ENCODE assay signal across 22 cellular contexts in genomic region chr20:38060536-38060935, GRCh38. TPM values are rescaled to one million over a fixed set of nuclear protein-coding genes. Genes with fewer than 3 reads are reported as not detected.
A peak's percentile ranks its signal among the peaks of the same experiment; 100 is the strongest.
DNase-seq lines count a peak whose midpoint lies in the region; ATAC-seq, FAIRE-seq and TF ChIP-seq lines count a peak whose summit lies in the region.
"Had no signal": no experiment of that assay in that cellular context is flagged by ENCODE, and none has a peak within 500 bp of the region (broad histone marks: within the 10 kb centered on the region; RNA-seq: fewer than 3 reads in every experiment).

No MANE protein-coding gene starts in this region.

- in situ Hi-C loops in HepG2 (cut with HindIII; ENCODE audit: extremely low pct_ligation_motif_present, low pct_unique_long_range_greater_than_20kb): loop anchor here (25.0 kb wide), 1 partner anchor 352 kb away; no protein-coding TSS in a partner anchor

- DNase-seq in Caco-2 (no peak), cardiac fibroblast (ENCODE audit: low read depth in 2 of 2) (peak; percentile 22 to 38), HepG2 (ENCODE audit: low spot score) (no peak), Peyer's patch (no peak), NCI-H2196 (lab: John Stamatoyannopoulos, UW; ENCODE audit: unreplicated experiment) (no peak), NCI-H2029 treated with DMSO at 0.1 percent for 48 hours (lab: John Stamatoyannopoulos, UW) (no peak)
- no peak for DNase-seq in activated CD4-positive, alpha-beta T cell treated with anti-CD3 and anti-CD28 coated beads, Interleukin-2, amount 50 U/mL, for 4 hours
- DNase-seq: activated CD4-positive, alpha-beta T cell treated with anti-CD3 and anti-CD28 coated beads for 36 hours; activated naive CD8-positive, alpha-beta T cell treated with anti-CD3 and anti-CD28 coated beads for 36 hours; central memory CD4-positive, alpha-beta T cell; GF-D8; NCI-H1930; NCI-H524 treated with DMSO at 0.1 percent for 48 hours; PC-9; stimulated activated CD4-positive, alpha-beta T cell treated with anti-CD3 and anti-CD28 coated beads, Interleukin-2, amount 100 ng/mL, for 48 hours; substantia nigra; T1000 had no signal

- no peak for TF ChIP-seq CTCF in Caco-2 (IDR thresholded peaks at IDR 0.05; ENCODE audit: insufficient read depth in 1 of 2, low read depth in 1 of 2, low read length in 1 of 2, severe bottlenecking in 1 of 2, unreplicated experiment in 1 of 2)
- TF ChIP-seq CTCF in KMS-11 (conservative IDR thresholded peaks at IDR 0.05; ENCODE audit: low read depth, low read length): no peak
- no peak for TF ChIP-seq CTCF in cardiac fibroblast (IDR thresholded peaks at IDR 0.05; ENCODE audit: low read depth, low read length)
- TF ChIP-seq CTCF in HepG2 (CRISPR knock-in tag; IDR thresholded peaks at IDR 0.05): no peak
- no peak for TF ChIP-seq CTCF in Peyer's patch (IDR thresholded peaks at IDR 0.05)

- H3K36me3 Mint-ChIP-seq in Caco-2 (ENCODE audit: insufficient read depth, unreplicated experiment): peaks cover 14% of the 10 kb centered on the region

- CTCF ChIA-PET in Caco-2 (lab: Charles Lee): interaction anchor here (0.6 to 2.5 kb wide), 3 partner anchors 13 to 554 kb away, joined by 3 to 12 read pairs (median 5); no protein-coding TSS in a partner anchor
- CTCF ChIA-PET in HepG2 (lab: Yijun Ruan, JAX; ENCODE audit: low intra/inter-chr PET ratio, low total read pairs): interaction anchor here (6.1 kb wide), 1 partner anchor 161 kb away, joined by 140 read pairs; no protein-coding TSS in a partner anchor

- WGBS in HepG2 (ENCODE audit: low lambda C conversion rate): 93% methylated on average over 5 of the region's 5 CpGs

- TF ChIP-seq POLR2A in HepG2 (IDR thresholded peaks at IDR 0.05; ENCODE audit: insufficient read depth in 1 of 2, low read depth in 2 of 2, low read length in 2 of 2) (no peak), Peyer's patch (IDR thresholded peaks at IDR 0.05) (no peak)

- H3K4me1 Mint-ChIP-seq in Caco-2 (ENCODE audit: low read depth, unreplicated experiment): peaks cover 2% of the 10 kb centered on the region

- TF ChIP-seq RAD21 in HepG2 (CRISPR knock-in tag; IDR thresholded peaks at IDR 0.05): no peak

- peaks cover 7% of the 10 kb centered on the region; the same call in 1 of the 2 replicates for H4K20me1 ChIP-seq in KMS-11 (ENCODE audit: insufficient read depth)
- peaks cover 22% of the 10 kb centered on the region for H4K20me1 ChIP-seq in HepG2 (ENCODE audit: insufficient read depth, low read length)

- no peaks in the 10 kb centered on the region for H3K9me3 Mint-ChIP-seq in Caco-2 (ENCODE audit: unreplicated experiment)
- H3K9me3 Mint-ChIP-seq: activated naive CD8-positive, alpha-beta T cell treated with anti-CD3 and anti-CD28 coated beads for 36 hours had no signal

- no peak overlapping the region for H3K9ac ChIP-seq in KMS-11
- no peak overlapping the region for H3K9ac ChIP-seq in HepG2 (ENCODE audit: insufficient read depth, low read depth, low read length)

- H3K4me3 ChIP-seq in Caco-2 (ENCODE audit: low read depth, low read length) (no peak overlapping the region), KMS-11 (IDR thresholded peaks at IDR 0.05; ENCODE audit: insufficient read depth, low read depth, low read length) (no peak overlapping the region), cardiac fibroblast (replicated peaks in 1 of 2; ENCODE audit: low read depth in 2 of 2, low read length in 2 of 2) (no peak overlapping the region), HepG2 (replicated peaks in 1 of 3; ENCODE audit: insufficient read depth in 1 of 3, low read depth in 2 of 3, low read length in 3 of 3) (no peak overlapping the region), Peyer's patch (no peak overlapping the region)
- H3K4me3 ChIP-seq: gastroesophageal sphincter, HAP-1, PC-9, right atrium auricular region, SK-N-MC had no signal

- H3K79me2 ChIP-seq in KMS-11 (ENCODE audit: insufficient read depth, low read depth) (peaks cover 5% of the 10 kb centered on the region; the same call in 1 of the 2 replicates), HepG2 (ENCODE audit: insufficient read depth, low read length) (peaks cover 5% of the 10 kb centered on the region)

- H3K4me3 Mint-ChIP-seq in Caco-2 (ENCODE audit: unreplicated experiment): no peak overlapping the region
- H3K4me3 Mint-ChIP-seq: activated CD4-positive, alpha-beta T cell treated with anti-CD3 and anti-CD28 coated beads for 36 hours; activated naive CD8-positive, alpha-beta T cell treated with anti-CD3 and anti-CD28 coated beads for 36 hours had no signal

- POLR2A ChIA-PET in Caco-2 (lab: Charles Lee) (no interaction called here), HepG2 (lab: Yijun Ruan, JAX) (interaction anchor here (1.6 kb wide), 1 partner anchor 84 kb away, joined by 3 read pairs; no protein-coding TSS in a partner anchor)

- FAIRE-seq in HepG2 (lab: Jason Lieb, UNC): no peak

- ATAC-seq in HepG2: no peak
- ATAC-seq: activated CD4-positive, alpha-beta T cell treated with anti-CD3 and anti-CD28 coated beads for 36 hours; gastroesophageal sphincter had no signal

- no TSS peak for BruUV-seq in Caco-2 (replicated peaks; lab: Mats Ljungman, UMichigan)
- BruUV-seq in HepG2 (replicated peaks; lab: Mats Ljungman, UMichigan): no TSS peak

- no peaks in the 10 kb centered on the region for H3K27me3 Mint-ChIP-seq in Caco-2 (ENCODE audit: insufficient read depth, unreplicated experiment)
- H3K27me3 Mint-ChIP-seq: activated CD4-positive, alpha-beta T cell treated with anti-CD3 and anti-CD28 coated beads for 36 hours; activated naive CD8-positive, alpha-beta T cell treated with anti-CD3 and anti-CD28 coated beads for 36 hours had no signal

- H3K4me2 ChIP-seq in KMS-11 (peak overlapping the region; percentile 88), HepG2 (ENCODE audit: low read depth, low read length) (no peak overlapping the region)
- H3K4me2 ChIP-seq: PC-9 had no signal

- H3K36me3 ChIP-seq in Caco-2 (ENCODE audit: control insufficient read depth, insufficient read depth, low read length) (peaks cover 27% of the 10 kb centered on the region), KMS-11 (ENCODE audit: insufficient read depth) (peaks cover 7% of the 10 kb centered on the region; the same call in 1 of the 2 replicates), HepG2 (replicated peaks in 1 of 2; ENCODE audit: control insufficient read depth in 1 of 2, insufficient read depth in 2 of 2, low read length in 2 of 2) (peaks cover 44 to 93% of the 10 kb centered on the region in 2 experiments), Peyer's patch (peaks cover 0 to 78% (median 0%) of the 10 kb centered on the region in 3 donors)

- no peak for TF ChIP-seq EP300 in HepG2 (IDR thresholded peaks at IDR 0.05; ENCODE audit: low read depth in 2 of 2, low read length in 2 of 2)
- no peak for TF ChIP-seq EP300 in HepG2 (CRISPR knock-in tag; IDR thresholded peaks at IDR 0.05; ENCODE audit: borderline replicate concordance)

- peak overlapping the region; percentile 52; the same call in 1 of the 2 replicates for H3K27ac ChIP-seq in KMS-11
- H3K27ac ChIP-seq in HepG2 (ENCODE audit: extremely low read length, insufficient read depth, low read length): no peak overlapping the region
- no peak overlapping the region for H3K27ac ChIP-seq in Peyer's patch
- H3K27ac ChIP-seq: gastroesophageal sphincter, PC-9, right atrium auricular region, SK-N-MC had no signal

- H3K27me3 ChIP-seq in Caco-2 (replicated peaks; ENCODE audit: control insufficient read depth, insufficient read depth, low read length) (no peaks in the 10 kb centered on the region), KMS-11 (ENCODE audit: insufficient read depth, low read depth) (no peaks in the 10 kb centered on the region), HepG2 (ENCODE audit: control insufficient read depth in 1 of 2, insufficient read depth in 2 of 2, low read length in 2 of 2) (no peaks in the 10 kb centered on the region), Peyer's patch (no peaks in the 10 kb centered on the region)
- H3K27me3 ChIP-seq: gastroesophageal sphincter, right atrium auricular region had no signal

- no peak overlapping the region for H2AFZ ChIP-seq in KMS-11 (ENCODE audit: low read depth)
- H2AFZ ChIP-seq in HepG2 (ENCODE audit: low read length): no peak overlapping the region
- H2AFZ ChIP-seq: PC-9 had no signal

- intact Hi-C loops in Caco-2 (cut with micrococcal nuclease; ENCODE audit: unreplicated experiment) (no loop called here), HepG2 (cut with micrococcal nuclease; ENCODE audit: unreplicated experiment) (no loop called here)

- H3K9me3 ChIP-seq in Caco-2 (no peaks in the 10 kb centered on the region), HepG2 (ENCODE audit: low read length) (no peaks in the 10 kb centered on the region), Peyer's patch (no peaks in the 10 kb centered on the region)
- H3K9me3 ChIP-seq: gastroesophageal sphincter, right atrium auricular region had no signal

- H3K4me1 ChIP-seq in Caco-2: peaks cover 17% of the 10 kb centered on the region
- peaks cover 47% of the 10 kb centered on the region for H3K4me1 ChIP-seq in KMS-11 (ENCODE audit: low read depth, poor library complexity, severe bottlenecking)
- peaks cover 22% of the 10 kb centered on the region for H3K4me1 ChIP-seq in HepG2 (ENCODE audit: insufficient read depth, low read length)
- H3K4me1 ChIP-seq in Peyer's patch: no peaks in the 10 kb centered on the region
- H3K4me1 ChIP-seq: HAP-1 had no signal

- peak overlapping the region; percentile 17 for H3K27ac Mint-ChIP-seq in Caco-2 (ENCODE audit: unreplicated experiment)
- H3K27ac Mint-ChIP-seq: activated CD4-positive, alpha-beta T cell treated with anti-CD3 and anti-CD28 coated beads for 36 hours; activated naive CD8-positive, alpha-beta T cell treated with anti-CD3 and anti-CD28 coated beads for 36 hours had no signal

RNA-seq across cellular contexts. Expression of gene RPRD1B, which starts 27.0 kb away (rescaled TPM):
- 102 and 112 TPM in 2 replicates for total RNA-seq in Caco-2 (2022)
- 41.5 and 45.6 TPM in 2 replicates for total RNA-seq in HepG2 (2016; rRNA removed; fragmentation: Illumina TruSeq; extraction: Trizol)
- total RNA-seq in HepG2 (2016; cell fraction: cytosol; rRNA removed; fragmentation: Illumina TruSeq; extraction: Trizol; ENCODE audit: low read depth): 88.9 and 116 TPM in 2 replicates
- total RNA-seq in HepG2 (2016; cell fraction: insoluble cytoplasmic fraction; rRNA removed; fragmentation: Illumina TruSeq; extraction: Trizol): 39.5 and 44.6 TPM in 2 replicates
- total RNA-seq in HepG2 (2016; cell fraction: membrane; rRNA removed; fragmentation: Illumina TruSeq; extraction: Trizol): 25.9 and 26.4 TPM in 2 replicates
- total RNA-seq in HepG2 (2016; cell fraction: nucleus; rRNA removed; fragmentation: Illumina TruSeq; extraction: Trizol): 54.7 and 73.0 TPM in 2 replicates
- polyA plus RNA-seq in HepG2 (2011; rRNA removed): 29.7 and 31.1 TPM in 2 replicates
- polyA plus RNA-seq in HepG2 (2011; cell fraction: cytosol; rRNA removed): 16.3 and 23.0 TPM in 2 replicates
- 23.9 and 28.8 TPM in 2 replicates for polyA plus RNA-seq in HepG2 (2011; cell fraction: nucleus; rRNA removed)
- polyA plus RNA-seq in HepG2 (2012): 25.6 and 28.2 TPM in 2 replicates
- 1.9 and 2.1 TPM in 2 replicates for polyA plus RNA-seq in HepG2 (2016; cell fraction: cytosol; fragmentation: Illumina TruSeq; extraction: Trizol; ENCODE audit: low read depth)
- polyA plus RNA-seq in HepG2 (2016; cell fraction: insoluble cytoplasmic fraction; fragmentation: Illumina TruSeq; extraction: Trizol; ENCODE audit: low read depth): 40.0 and 47.0 TPM in 2 replicates
- 7.1 and 7.5 TPM in 2 replicates for polyA plus RNA-seq in HepG2 (2016; cell fraction: membrane; fragmentation: Illumina TruSeq; extraction: Trizol; ENCODE audit: low read depth)
- polyA plus RNA-seq in HepG2 (2016; cell fraction: nucleus; fragmentation: Illumina TruSeq; extraction: Trizol; ENCODE audit: insufficient read depth, low read depth): 61.9 and 76.1 TPM in 2 replicates
- polyA minus RNA-seq in HepG2 (2011; rRNA and poly(A)+ RNA removed; ENCODE audit: low replicate concordance): 39.2 and 72.4 TPM in 2 replicates
- polyA minus RNA-seq in HepG2 (2011; cell fraction: cytosol; rRNA and poly(A)+ RNA removed): 36.2 and 48.9 TPM in 2 replicates
- polyA minus RNA-seq in HepG2 (2011; cell fraction: nucleus; rRNA and poly(A)+ RNA removed): 98.0 and 104 TPM in 2 replicates
- 10 to 100 TPM; 44.5 to 55.4 (median 52.4) TPM for total RNA-seq in Peyer's patch

RNA-seq across cellular contexts. Expression of gene TTI1, which starts 27.3 kb away (rescaled TPM):
- total RNA-seq in Caco-2 (2022) (59.2 and 62.3 TPM in 2 replicates), HepG2 (2016; rRNA removed; fragmentation: Illumina TruSeq; extraction: Trizol) (39.8 and 51.7 TPM in 2 replicates), Peyer's patch (10 to 100 TPM in 3 of 4 donors, 1 to 10 TPM in 1; 9.3 to 34.7 (median 14.8) TPM)
- total RNA-seq in HepG2 (2016; cell fraction: cytosol; rRNA removed; fragmentation: Illumina TruSeq; extraction: Trizol; ENCODE audit: low read depth): 4.3 and 5.3 TPM in 2 replicates
- 39.0 and 48.3 TPM in 2 replicates for total RNA-seq in HepG2 (2016; cell fraction: insoluble cytoplasmic fraction; rRNA removed; fragmentation: Illumina TruSeq; extraction: Trizol)
- total RNA-seq in HepG2 (2016; cell fraction: membrane; rRNA removed; fragmentation: Illumina TruSeq; extraction: Trizol): 12.1 and 12.8 TPM in 2 replicates
- 53.4 and 63.7 TPM in 2 replicates for total RNA-seq in HepG2 (2016; cell fraction: nucleus; rRNA removed; fragmentation: Illumina TruSeq; extraction: Trizol)
- 21.5 and 22.9 TPM in 2 replicates for polyA plus RNA-seq in HepG2 (2011; rRNA removed)
- polyA plus RNA-seq in HepG2 (2011; cell fraction: cytosol; rRNA removed): 15.4 and 16.2 TPM in 2 replicates
- 16.1 and 18.5 TPM in 2 replicates for polyA plus RNA-seq in HepG2 (2011; cell fraction: nucleus; rRNA removed)
- 15.4 and 20.9 TPM in 2 replicates for polyA plus RNA-seq in HepG2 (2012)
- polyA plus RNA-seq in HepG2 (2016; cell fraction: cytosol; fragmentation: Illumina TruSeq; extraction: Trizol; ENCODE audit: low read depth): 2.1 and 2.4 TPM in 2 replicates
- 23.2 and 30.3 TPM in 2 replicates for polyA plus RNA-seq in HepG2 (2016; cell fraction: insoluble cytoplasmic fraction; fragmentation: Illumina TruSeq; extraction: Trizol; ENCODE audit: low read depth)
- 3.8 and 4.7 TPM in 2 replicates for polyA plus RNA-seq in HepG2 (2016; cell fraction: membrane; fragmentation: Illumina TruSeq; extraction: Trizol; ENCODE audit: low read depth)
- 32.5 and 34.5 TPM in 2 replicates for polyA plus RNA-seq in HepG2 (2016; cell fraction: nucleus; fragmentation: Illumina TruSeq; extraction: Trizol; ENCODE audit: insufficient read depth, low read depth)
- polyA minus RNA-seq in HepG2 (2011; rRNA and poly(A)+ RNA removed; ENCODE audit: low replicate concordance): 67.8 and 87.6 TPM in 2 replicates
- 20.3 and 23.7 TPM in 2 replicates for polyA minus RNA-seq in HepG2 (2011; cell fraction: cytosol; rRNA and poly(A)+ RNA removed)
- 72.5 and 93.6 TPM in 2 replicates for polyA minus RNA-seq in HepG2 (2011; cell fraction: nucleus; rRNA and poly(A)+ RNA removed)

Comparison
In these comparisons a context has a peak if more than half of its experiments do, and no peak if none do; other contexts are left out.
1. DNase-seq: peak in cardiac fibroblast (2 of 2); none in Caco-2 (0 of 2), HepG2 (single experiment), Peyer's patch (0 of 3), NCI-H2196 (single experiment), activated CD4-positive, alpha-beta T cell treated with anti-CD3 and anti-CD28 coated beads, Interleukin-2, amount 50 U/mL, for 4 hours (0 of 2) and NCI-H2029 treated with DMSO at 0.1 percent for 48 hours (single experiment).